In the genomic region with DNA sequence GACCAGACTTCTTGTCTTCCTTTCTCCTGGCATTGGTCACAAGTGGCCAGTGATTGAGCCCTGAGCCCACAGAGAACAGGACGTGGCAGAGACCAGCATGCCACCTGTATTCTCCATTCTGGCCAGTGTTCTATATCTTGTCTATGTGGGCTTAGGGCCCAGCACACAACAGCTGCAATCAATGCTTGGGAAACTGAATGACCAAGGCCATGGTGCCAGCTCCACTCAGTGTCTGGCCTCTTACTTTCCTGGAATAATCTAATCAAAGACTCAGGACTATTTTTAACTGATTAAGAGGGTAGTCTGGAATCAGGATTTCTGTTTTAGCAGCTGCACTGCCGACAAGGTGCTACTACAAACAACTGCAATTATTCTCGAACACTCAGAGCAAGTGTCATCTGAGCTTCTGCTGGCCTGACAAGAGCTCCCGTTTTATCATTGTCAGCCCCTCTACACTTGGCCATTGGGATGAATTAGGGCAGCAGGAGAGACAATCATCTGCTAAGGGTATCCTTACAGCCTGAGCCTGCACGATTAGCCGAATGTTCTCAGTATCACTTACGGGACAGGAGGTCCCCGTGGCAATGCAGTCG, we compare ENCODE assay signal across 26 cellular contexts.
DNase-seq lines count a peak whose midpoint lies in the region; ATAC-seq and TF ChIP-seq lines count a peak whose summit lies in the region.
"Had no signal": no experiment of that assay in that cellular context is flagged by ENCODE, and none has a peak within 500 bp of the region (broad histone marks: within the 10 kb centered on the region; RNA-seq: fewer than 3 reads in every experiment).

No MANE protein-coding gene starts in this region.

- H3K9ac ChIP-seq in skeletal muscle tissue (ENCODE audit: low read depth in 1 of 3, low read length in 3 of 3) = peak overlapping the region in 1 of 3 donors; percentile 40

- peak overlapping the region in 1 of 3 donors; percentile 13 for H3K4me3 ChIP-seq in skeletal muscle tissue (ENCODE audit: low read length in 3 of 3)
- no peak overlapping the region for H3K4me3 ChIP-seq in stomach
- H3K4me3 ChIP-seq: HAP-1, K562, SK-N-MC had no signal

- ATAC-seq in left cardiac atrium = peak; percentile 63 to 66
- ATAC-seq: CD8-positive, alpha-beta T cell; K562; PC-3 had no signal

- H3K27ac ChIP-seq in skeletal muscle tissue (ENCODE audit: low read depth, low read length) (peak overlapping the region; percentile 39), stomach (no peak overlapping the region)
- H3K27ac ChIP-seq: 22Rv1, C4-2B, SK-N-MC had no signal

- TF ChIP-seq EP300 in stomach (IDR thresholded peaks at IDR 0.05) = no peak

- H3K36me3 ChIP-seq in skeletal muscle tissue (ENCODE audit: control insufficient read depth in 3 of 3, insufficient read depth in 3 of 3, low read length in 3 of 3) = no peaks in the 10 kb centered on the region
- H3K36me3 ChIP-seq in stomach = no peaks in the 10 kb centered on the region
- H3K36me3 ChIP-seq: HAP-1 had no signal

- no peaks in the 10 kb centered on the region for H3K9me3 ChIP-seq in skeletal muscle tissue (ENCODE audit: control insufficient read depth in 3 of 3, low read length in 3 of 3)
- H3K9me3 ChIP-seq in stomach = peaks cover 0 to 1% (median 0%) of the 10 kb centered on the region in 4 donors
- H3K9me3 ChIP-seq: Caco-2, HAP-1 had no signal

- WGBS in stomach, 5 donors = 72 to 84% (median 82%) methylated on average over 9 of the region's 9 CpGs

- intact Hi-C loops in left cardiac atrium (cut with DNase I) (no loop called here), stomach (cut with DNase I; ENCODE audit: low total_unique reads) (no loop called here)

- TF ChIP-seq CTCF in stomach (IDR thresholded peaks at IDR 0.05) = no peak

- peaks cover 17 to 33% (median 23%) of the 10 kb centered on the region in 3 donors for H3K4me1 ChIP-seq in skeletal muscle tissue (ENCODE audit: control insufficient read depth in 3 of 3, insufficient read depth in 3 of 3, low read length in 3 of 3)
- no peaks in the 10 kb centered on the region for H3K4me1 ChIP-seq in stomach
- H3K4me1 ChIP-seq: Caco-2, HAP-1 had no signal

- no peak for TF ChIP-seq POLR2A in stomach (IDR thresholded peaks at IDR 0.05)

- peak; percentile 10 for DNase-seq in NCI-H1092 treated with DMSO at 0.1 percent for 48 hours (lab: John Stamatoyannopoulos, UW)
- DNase-seq in NCI-H1092 (lab: John Stamatoyannopoulos, UW) = no peak
- DNase-seq in NCI-H510A treated with DMSO at 0.1 percent for 48 hours (lab: John Stamatoyannopoulos, UW) = peak; percentile 82
- no peak for DNase-seq in left cardiac atrium
- no peak for DNase-seq in DMS 273 treated with DMSO at 0.1 percent for 48 hours (lab: John Stamatoyannopoulos, UW)
- no peak for DNase-seq in stomach
- DNase-seq: Caco-2; CD8-positive, alpha-beta T cell; DMS79; EL; GDM1; GOT3; HFFc6; Kasumi-1; NCI-H1105 treated with DMSO at 0.1 percent for 48 hours; NCI-H2081 treated with DMSO at 0.1 percent for 48 hours; NCI-H446 treated with DMSO at 0.1 percent for 48 hours; NCI-H69; NK-92 treated with Interleukin-12 subunit alpha and Interleukin-12 subunit beta, amount 100 ng/mL, for 24 hours; PC-3 had no signal

- H3K27me3 ChIP-seq in skeletal muscle tissue (ENCODE audit: control insufficient read depth in 3 of 3, insufficient read depth in 3 of 3, low read length in 3 of 3) = no peaks in the 10 kb centered on the region
- peaks cover 0 to 31% (median 0%) of the 10 kb centered on the region in 3 donors for H3K27me3 ChIP-seq in stomach

Comparison
In these comparisons a context has a peak if more than half of its experiments do, and no peak if none do; other contexts are left out.
1. DNase-seq: peak in NCI-H1092 treated with DMSO at 0.1 percent for 48 hours (single experiment) and NCI-H510A treated with DMSO at 0.1 percent for 48 hours (single experiment); none in NCI-H1092 (single experiment), left cardiac atrium (single experiment), DMS 273 treated with DMSO at 0.1 percent for 48 hours (single experiment) and stomach (single experiment).